Comparison of ENCODE assay signal across 9 cellular contexts in the genomic region with DNA sequence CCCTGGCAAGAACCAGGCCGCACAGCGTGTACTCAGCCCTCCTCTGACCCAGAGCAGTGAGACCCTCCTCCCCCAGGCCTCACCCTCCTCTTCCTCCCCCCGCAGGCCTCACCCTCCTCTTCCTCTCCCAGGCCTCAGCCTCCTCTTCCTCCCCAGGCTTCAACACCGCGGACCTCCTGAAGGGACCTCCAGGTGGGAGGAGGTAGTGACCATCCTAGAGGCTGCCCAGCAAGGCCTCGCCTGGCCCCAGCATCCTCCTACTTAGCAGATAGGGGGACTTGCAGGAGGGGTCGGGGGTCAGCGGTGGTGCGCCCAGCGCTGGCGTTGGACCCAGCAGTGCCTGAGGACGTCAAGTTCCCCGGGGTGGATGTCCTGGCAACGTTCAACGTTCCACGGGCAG.
DNase-seq lines count a peak whose midpoint lies in the region; ATAC-seq and TF ChIP-seq lines count a peak whose summit lies in the region.
"Had no signal": no experiment of that assay in that cellular context is flagged by ENCODE, and none has a peak within 500 bp of the region (broad histone marks: within the 10 kb centered on the region; RNA-seq: fewer than 3 reads in every experiment).

No MANE protein-coding gene starts in this region.

- H3K36me3 ChIP-seq in right atrium auricular region (no peaks in the 10 kb centered on the region), vagina (no peaks in the 10 kb centered on the region), GM23338 (ENCODE audit: insufficient read depth) (no peaks in the 10 kb centered on the region)
- H3K36me3 ChIP-seq in effector memory CD4-positive, alpha-beta T cell (ENCODE audit: control insufficient read depth, insufficient read depth, low read length), result peaks cover 6% of the 10 kb centered on the region

- DNase-seq in Right ventricle myocardium inferior (ENCODE audit: missing footprints), result peak; percentile 40
- DNase-seq in right atrium auricular region (ENCODE audit: low spot score), result no peak
- no peak for DNase-seq in effector memory CD4-positive, alpha-beta T cell
- no peak for DNase-seq in vagina (ENCODE audit: extremely low spot score in 2 of 2)
- DNase-seq in GM23338 (ENCODE audit: low spot score), result no peak
- DNase-seq in NCI-H524 (lab: John Stamatoyannopoulos, UW), result no peak
- DNase-seq: SHP77 had no signal

- no peak overlapping the region for H3K27ac Mint-ChIP-seq in GM23338

- H3K79me2 ChIP-seq in GM23338 (replicated peaks; ENCODE audit: insufficient read depth), result no peaks in the 10 kb centered on the region

- H2AFZ ChIP-seq in GM23338, result no peak overlapping the region

- H3K27me3 Mint-ChIP-seq in GM23338 (ENCODE audit: insufficient read depth, low read depth, poor library complexity), result peaks cover 26% of the 10 kb centered on the region

- peaks cover 16% of the 10 kb centered on the region for H3K9me3 Mint-ChIP-seq in GM23338

- H3K4me1 Mint-ChIP-seq in GM23338, result peaks cover 21% of the 10 kb centered on the region

- TF ChIP-seq CTCF in right atrium auricular region (IDR thresholded peaks at IDR 0.05) (no peak), vagina (IDR thresholded peaks at IDR 0.05) (no peak), GM23338 (conservative IDR thresholded peaks at IDR 0.05; ENCODE audit: low read depth in 2 of 2) (no peak)

- H3K27me3 ChIP-seq in right atrium auricular region, result no peaks in the 10 kb centered on the region
- no peaks in the 10 kb centered on the region for H3K27me3 ChIP-seq in effector memory CD4-positive, alpha-beta T cell (replicated peaks; ENCODE audit: control insufficient read depth, insufficient read depth, low read length, poor library complexity, severe bottlenecking)
- H3K27me3 ChIP-seq in vagina, result no peaks in the 10 kb centered on the region
- H3K27me3 ChIP-seq in GM23338 (ENCODE audit: insufficient read depth), result no peaks in the 10 kb centered on the region

- TF ChIP-seq POLR2A in vagina (IDR thresholded peaks at IDR 0.05), result no peak

- no peaks in the 10 kb centered on the region for H4K20me1 ChIP-seq in GM23338 (replicated peaks; ENCODE audit: insufficient read depth)

- no peak overlapping the region for H3K4me3 Mint-ChIP-seq in GM23338

- H3K4me1 ChIP-seq in right atrium auricular region (peaks cover 0 to 10% of the 10 kb centered on the region in 2 donors), vagina (peaks cover 24% of the 10 kb centered on the region), GM23338 (ENCODE audit: insufficient read depth) (no peaks in the 10 kb centered on the region)
- peaks cover 43% of the 10 kb centered on the region for H3K4me1 ChIP-seq in effector memory CD4-positive, alpha-beta T cell (ENCODE audit: control insufficient read depth, insufficient read depth, low read length, poor library complexity, severe bottlenecking)

- intact Hi-C loops in Right ventricle myocardium inferior (cut with DNase I), result no loop called here
- intact Hi-C loops in vagina (cut with DNase I), result no loop called here

- H3K4me3 ChIP-seq in right atrium auricular region (no peak overlapping the region), vagina (peak overlapping the region in 1 of 2 donors; percentile 23), GM23338 (no peak overlapping the region)
- no peak overlapping the region for H3K4me3 ChIP-seq in effector memory CD4-positive, alpha-beta T cell (ENCODE audit: insufficient read depth, low read depth, low read length, poor library complexity, severe bottlenecking)

- H3K4me2 ChIP-seq in GM23338, result no peak overlapping the region

- H3F3A ChIP-seq in GM23338 (replicated peaks; ENCODE audit: low read depth), result no peaks in the 10 kb centered on the region

- H3K36me3 Mint-ChIP-seq in GM23338 (ENCODE audit: low read depth), result peaks cover 18% of the 10 kb centered on the region

- H3K27ac ChIP-seq in right atrium auricular region (no peak overlapping the region), vagina (peak overlapping the region; percentile 71), GM23338 (ENCODE audit: low read depth) (no peak overlapping the region)
- peak overlapping the region; percentile 91 for H3K27ac ChIP-seq in effector memory CD4-positive, alpha-beta T cell (ENCODE audit: insufficient read depth, low read length, poor library complexity, severe bottlenecking)

- H3K9me3 ChIP-seq in right atrium auricular region (no peaks in the 10 kb centered on the region), vagina (no peaks in the 10 kb centered on the region)
- no peaks in the 10 kb centered on the region for H3K9me3 ChIP-seq in effector memory CD4-positive, alpha-beta T cell (ENCODE audit: control insufficient read depth, low read length)

- no peaks in the 10 kb centered on the region for H3K9me2 ChIP-seq in GM23338 (ENCODE audit: insufficient read depth)

- ATAC-seq in Right ventricle myocardium inferior, result no peak
- ATAC-seq in HG03521 (IDR thresholded peaks at IDR 0.05; ENCODE audit: unreplicated experiment), result peak; percentile 9
- ATAC-seq in GM23338, result no peak
- no peak for ATAC-seq in HG03439 (IDR thresholded peaks at IDR 0.05; ENCODE audit: unreplicated experiment)

TF ChIP-seq in GM23338, 12 proteins besides CTCF, POLR2A, EP300 and RAD21:
- TF ChIP-seq, protein P1, sequence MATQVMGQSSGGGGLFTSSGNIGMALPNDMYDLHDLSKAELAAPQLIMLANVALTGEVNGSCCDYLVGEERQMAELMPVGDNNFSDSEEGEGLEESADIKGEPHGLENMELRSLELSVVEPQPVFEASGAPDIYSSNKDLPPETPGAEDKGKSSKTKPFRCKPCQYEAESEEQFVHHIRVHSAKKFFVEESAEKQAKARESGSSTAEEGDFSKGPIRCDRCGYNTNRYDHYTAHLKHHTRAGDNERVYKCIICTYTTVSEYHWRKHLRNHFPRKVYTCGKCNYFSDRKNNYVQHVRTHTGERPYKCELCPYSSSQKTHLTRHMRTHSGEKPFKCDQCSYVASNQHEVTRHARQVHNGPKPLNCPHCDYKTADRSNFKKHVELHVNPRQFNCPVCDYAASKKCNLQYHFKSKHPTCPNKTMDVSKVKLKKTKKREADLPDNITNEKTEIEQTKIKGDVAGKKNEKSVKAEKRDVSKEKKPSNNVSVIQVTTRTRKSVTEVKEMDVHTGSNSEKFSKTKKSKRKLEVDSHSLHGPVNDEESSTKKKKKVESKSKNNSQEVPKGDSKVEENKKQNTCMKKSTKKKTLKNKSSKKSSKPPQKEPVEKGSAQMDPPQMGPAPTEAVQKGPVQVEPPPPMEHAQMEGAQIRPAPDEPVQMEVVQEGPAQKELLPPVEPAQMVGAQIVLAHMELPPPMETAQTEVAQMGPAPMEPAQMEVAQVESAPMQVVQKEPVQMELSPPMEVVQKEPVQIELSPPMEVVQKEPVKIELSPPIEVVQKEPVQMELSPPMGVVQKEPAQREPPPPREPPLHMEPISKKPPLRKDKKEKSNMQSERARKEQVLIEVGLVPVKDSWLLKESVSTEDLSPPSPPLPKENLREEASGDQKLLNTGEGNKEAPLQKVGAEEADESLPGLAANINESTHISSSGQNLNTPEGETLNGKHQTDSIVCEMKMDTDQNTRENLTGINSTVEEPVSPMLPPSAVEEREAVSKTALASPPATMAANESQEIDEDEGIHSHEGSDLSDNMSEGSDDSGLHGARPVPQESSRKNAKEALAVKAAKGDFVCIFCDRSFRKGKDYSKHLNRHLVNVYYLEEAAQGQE (IDR thresholded peaks at IDR 0.05; ENCODE audit: unreplicated experiment), result no peak

Comparison
In these comparisons a context has a peak if more than half of its experiments do, and no peak if none do; other contexts are left out.
1. H3K27ac ChIP-seq: peak in effector memory CD4-positive, alpha-beta T cell (single experiment) and vagina (single experiment); none in right atrium auricular region (0 of 2) and GM23338 (single experiment).